8 cellular contexts compared by ENCODE assay signal in the genomic region with DNA sequence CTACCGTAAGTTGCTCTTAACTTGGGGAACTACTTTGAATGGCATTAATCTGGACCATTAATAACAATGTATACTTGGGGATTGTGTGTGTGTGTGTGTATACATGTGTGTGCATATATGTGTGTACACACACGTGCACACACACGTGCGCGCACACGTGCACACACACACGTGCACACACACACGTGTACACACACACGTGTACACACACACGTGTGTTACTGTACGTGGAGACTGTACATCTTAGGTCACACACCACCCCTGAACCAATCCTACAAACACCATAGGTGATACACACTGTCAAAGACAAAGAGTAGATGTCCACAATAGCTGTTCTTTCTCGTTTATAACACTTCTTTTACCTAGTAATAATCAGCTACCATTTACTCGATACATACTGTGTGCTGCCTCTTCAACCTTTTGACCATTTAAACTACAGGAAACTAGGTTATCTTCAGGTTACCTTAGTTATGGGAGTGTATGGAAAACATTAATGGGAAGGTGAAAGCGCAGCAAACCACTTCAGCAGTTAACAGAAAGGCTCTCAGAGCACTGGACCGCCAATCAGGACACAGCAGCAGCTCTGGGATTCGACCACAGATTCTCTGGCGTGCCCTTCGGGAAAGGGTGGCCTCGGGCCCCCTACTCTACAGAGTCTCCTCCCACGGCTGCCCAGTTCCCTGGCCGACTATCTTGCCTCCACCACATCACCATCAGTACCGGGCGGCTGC. TPM values are rescaled to one million over a fixed set of nuclear protein-coding genes. Genes with fewer than 3 reads are reported as not detected.
DNase-seq lines count a peak whose midpoint lies in the region; TF ChIP-seq lines count a peak whose summit lies in the region.

No MANE protein-coding gene starts in this region.

- TF ChIP-seq CTCF in fibroblast of villous mesenchyme (IDR thresholded peaks at IDR 0.05; ENCODE audit: insufficient read depth, low read depth, low read length): no peak
- TF ChIP-seq CTCF in retinal pigment epithelial cell (conservative IDR thresholded peaks at IDR 0.05; ENCODE audit: low read depth, low read length): no peak
- no peak for TF ChIP-seq CTCF in GM10248 (IDR thresholded peaks at IDR 0.05; ENCODE audit: control extremely low read depth, extremely low read depth, low read depth, missing control alignments)

- no peak for DNase-seq in activated naive CD4-positive, alpha-beta T cell treated with anti-CD3 and anti-CD28 coated beads for 36 hours
- no peak for DNase-seq in activated naive CD4-positive, alpha-beta T cell treated with Interleukin-2 at 50 U/mL for 16 hours
- DNase-seq in SHP77 treated with DMSO at 0.1 percent for 48 hours (lab: John Stamatoyannopoulos, UW) (peak; percentile 6), fibroblast of villous mesenchyme (ENCODE audit: low read depth) (no peak), retinal pigment epithelial cell (ENCODE audit: low read depth) (no peak), EL (no peak), dermis blood vessel endothelial cell (no peak), GM10248 (ENCODE audit: extremely low spot score) (no peak)

- H3K4me1 Mint-ChIP-seq in activated naive CD4-positive, alpha-beta T cell treated with anti-CD3 and anti-CD28 coated beads for 36 hours (ENCODE audit: low read depth): peaks cover 25% of the 10 kb centered on the region

- H3K36me3 Mint-ChIP-seq in activated naive CD4-positive, alpha-beta T cell treated with anti-CD3 and anti-CD28 coated beads for 36 hours (ENCODE audit: low read depth): peaks cover 13% of the 10 kb centered on the region

- H3K9me3 Mint-ChIP-seq in activated naive CD4-positive, alpha-beta T cell treated with anti-CD3 and anti-CD28 coated beads for 36 hours: peaks cover 2% of the 10 kb centered on the region

- peak overlapping the region; percentile 87 for H3K4me3 Mint-ChIP-seq in activated naive CD4-positive, alpha-beta T cell treated with anti-CD3 and anti-CD28 coated beads for 36 hours

- intact Hi-C loops in activated naive CD4-positive, alpha-beta T cell treated with anti-CD3 and anti-CD28 coated beads for 36 hours (cut with micrococcal nuclease): loop anchor here (2.0 to 5.0 kb wide), 4 partner anchors 137 to 585 kb away; partner anchors contain the start of gene RANBP2

- peak overlapping the region; percentile 91 for H3K27ac Mint-ChIP-seq in activated naive CD4-positive, alpha-beta T cell treated with anti-CD3 and anti-CD28 coated beads for 36 hours

- H3K4me3 ChIP-seq in fibroblast of villous mesenchyme (ENCODE audit: low read depth, low read length) (peak overlapping the region; percentile 90), retinal pigment epithelial cell (ENCODE audit: low read length) (peak overlapping the region; percentile 97)

- no peaks in the 10 kb centered on the region for H3K27me3 Mint-ChIP-seq in activated naive CD4-positive, alpha-beta T cell treated with anti-CD3 and anti-CD28 coated beads for 36 hours (ENCODE audit: low read depth)

- CTCF ChIA-PET in activated naive CD4-positive, alpha-beta T cell treated with anti-CD3 and anti-CD28 coated beads for 36 hours (lab: Charles Lee): interaction anchor here (0.6 to 1.3 kb wide), 3 partner anchors 136 to 189 kb away, joined by 3 read pairs; no protein-coding TSS in a partner anchor
- CTCF ChIA-PET in GM10248 (lab: Yijun Ruan, JAX): interaction anchor here (0.9 to 2.8 kb wide), 5 partner anchors 11 to 188 kb away, joined by 3 to 9 read pairs (median 4); no protein-coding TSS in a partner anchor

- POLR2A ChIA-PET in GM10248 (lab: Yijun Ruan, JAX): no interaction called here

RNA-seq across cellular contexts. Expression of gene GCC2, which starts 0.9 kb away (rescaled TPM):
- 10 to 100 TPM; 33.5 to 39.4 TPM for total RNA-seq in activated naive CD4-positive, alpha-beta T cell treated with anti-CD3 and anti-CD28 coated beads for 36 hours
- total RNA-seq in fibroblast of villous mesenchyme (21.3 and 30.7 TPM in 2 replicates), dermis blood vessel endothelial cell (26.7 and 27.0 TPM in 2 replicates)
